8 cellular contexts compared by ENCODE assay signal in the genomic region with DNA sequence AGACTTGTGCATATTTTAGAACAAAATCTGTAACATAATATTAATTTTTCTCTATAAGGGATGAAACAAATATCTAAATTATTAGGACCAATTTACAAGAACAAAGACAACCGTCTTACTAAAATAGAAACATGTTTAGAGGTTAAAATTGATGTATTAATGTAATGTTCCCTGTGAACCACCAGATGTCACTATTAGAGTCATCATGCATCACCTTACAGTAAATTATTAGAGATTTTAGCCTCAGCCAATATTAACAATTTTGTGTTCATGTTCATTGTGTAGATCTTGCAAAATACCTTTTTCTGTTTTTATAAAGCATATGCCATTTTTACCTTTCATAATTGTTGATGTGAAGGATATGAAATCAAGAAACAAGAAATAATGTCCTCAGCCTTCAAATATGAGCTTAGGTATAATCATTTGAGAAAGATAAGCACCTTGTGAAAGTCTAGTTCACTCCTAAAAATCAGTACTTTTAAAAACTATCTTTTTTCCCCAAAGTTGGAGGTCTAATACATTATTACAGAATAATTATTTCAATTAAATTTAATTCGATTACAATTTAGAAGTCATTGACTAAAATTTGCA.
A peak's percentile ranks its signal among the peaks of the same experiment; 100 is the strongest.
DNase-seq lines count a peak whose midpoint lies in the region; TF ChIP-seq lines count a peak whose summit lies in the region.

No MANE protein-coding gene starts in this region.

- no peak overlapping the region for H2BK12ac ChIP-seq in H9 (ENCODE audit: insufficient read length, low read depth, low read length)

- no peaks in the 10 kb centered on the region for H3K9me3 ChIP-seq in H9 (ENCODE audit: control insufficient read depth, low read depth, low read length)

- no peak overlapping the region for H3K27ac ChIP-seq in H9 (ENCODE audit: insufficient read length, low read depth, low read length)

- H3K56ac ChIP-seq in H9 (ENCODE audit: insufficient read length, low read depth, low read length) = no peak overlapping the region

- TF ChIP-seq CTCF in H9 (conservative IDR thresholded peaks at IDR 0.05) (peak; percentile 76), endothelial cell (IDR thresholded peaks at IDR 0.05; ENCODE audit: unreplicated experiment) (peak; percentile 72)

- no peak overlapping the region for H2AFZ ChIP-seq in H9 (ENCODE audit: low read length)

- no peaks in the 10 kb centered on the region for H3K23me2 ChIP-seq in H9 (ENCODE audit: insufficient read length, low read depth, low read length, poor library complexity, severe bottlenecking)

- H3K23ac ChIP-seq in H9 (ENCODE audit: insufficient read length, low read depth, low read length) = no peak overlapping the region

- H4K91ac ChIP-seq in H9 (ENCODE audit: insufficient read length, low read depth, low read length) = no peak overlapping the region

- H3K4me3 Mint-ChIP-seq in H9 (no peak overlapping the region), endothelial cell (ENCODE audit: unreplicated experiment) (no peak overlapping the region)

- no peak overlapping the region for H2BK15ac ChIP-seq in H9 (ENCODE audit: low read depth, low read length)

- H3K79me1 ChIP-seq in H9 (ENCODE audit: insufficient read depth, low read depth, low read length, poor library complexity, severe bottlenecking) = no peaks in the 10 kb centered on the region

- H3K4ac ChIP-seq in H9 (ENCODE audit: low read depth, low read length) = no peak overlapping the region

- DNase-seq in ELR (ENCODE audit: low read depth) = peak; percentile 50
- DNase-seq in H9 = no peak
- DNase-seq in NCI-H2227 (lab: John Stamatoyannopoulos, UW; ENCODE audit: unreplicated experiment) = peak; percentile 44
- no peak for DNase-seq in endothelial cell (ENCODE audit: low spot score)
- peak; percentile 52 for DNase-seq in superior temporal gyrus (ENCODE audit: extremely low spot score)
- no peak for DNase-seq in NCI-H774 (lab: John Stamatoyannopoulos, UW)
- no peak for DNase-seq in nucleus accumbens (lab: John Stamatoyannopoulos, UW)
- DNase-seq in hepatic stellate cell (ENCODE audit: low spot score) = no peak

- H3K27ac Mint-ChIP-seq in H9 (no peak overlapping the region), endothelial cell (ENCODE audit: unreplicated experiment) (no peak overlapping the region)

- no peak overlapping the region for H3K9ac ChIP-seq in H9 (ENCODE audit: extremely low read depth, insufficient read length, low read length)

- H3K36me3 Mint-ChIP-seq in H9 (ENCODE audit: insufficient read depth in 1 of 3, low read depth in 3 of 3) (no peaks in the 10 kb centered on the region), endothelial cell (ENCODE audit: low read depth, unreplicated experiment) (no peaks in the 10 kb centered on the region)

- H3K18ac ChIP-seq in H9 (ENCODE audit: insufficient read length, low read depth, low read length) = no peak overlapping the region

- no peaks in the 10 kb centered on the region for H3K27me3 ChIP-seq in H9 (ENCODE audit: insufficient read depth, low read length)

- no peak overlapping the region for H4K8ac ChIP-seq in H9 (replicated peaks; ENCODE audit: insufficient read length, low read depth, low read length)

- H3T11ph ChIP-seq in H9 (ENCODE audit: low read length) = no peak overlapping the region

- no peak overlapping the region for H3K14ac ChIP-seq in H9 (ENCODE audit: insufficient read depth, low read length)

- no peaks in the 10 kb centered on the region for H4K20me1 ChIP-seq in H9 (ENCODE audit: control insufficient read depth, insufficient read depth, insufficient read length)

- H3K79me2 ChIP-seq in H9 (ENCODE audit: insufficient read depth, low read length) = no peaks in the 10 kb centered on the region

- no peak overlapping the region for H3K4me2 ChIP-seq in H9 (ENCODE audit: insufficient read depth, insufficient read length, low read length)

- H2BK20ac ChIP-seq in H9 (ENCODE audit: low read depth, low read length, poor library complexity, severe bottlenecking) = no peak overlapping the region

- H2AK5ac ChIP-seq in H9 (ENCODE audit: insufficient read length, low read length) = no peak overlapping the region

- H3K4me1 Mint-ChIP-seq in H9 = peaks cover 12 to 16% of the 10 kb centered on the region in 2 experiments
- peaks cover 10% of the 10 kb centered on the region for H3K4me1 Mint-ChIP-seq in endothelial cell (ENCODE audit: unreplicated experiment)

- H3K9me3 Mint-ChIP-seq in H9 = no peaks in the 10 kb centered on the region
- H3K9me3 Mint-ChIP-seq in endothelial cell (ENCODE audit: unreplicated experiment) = no peaks in the 10 kb centered on the region

- no peak overlapping the region for H4K5ac ChIP-seq in H9 (ENCODE audit: insufficient read length, low read depth, low read length)

- no peaks in the 10 kb centered on the region for H3K27me3 Mint-ChIP-seq in H9 (ENCODE audit: low read depth)
- H3K27me3 Mint-ChIP-seq in endothelial cell (ENCODE audit: unreplicated experiment) = no peaks in the 10 kb centered on the region

- no CpG with 5 or more reads among the region's 2 CpGs for WGBS in H9 (ENCODE audit: extremely low coverage, insufficient read length, low lambda C conversion rate)

- H2BK120ac ChIP-seq in H9 (ENCODE audit: low read depth, low read length, poor library complexity, severe bottlenecking) = no peak overlapping the region

- no peaks in the 10 kb centered on the region for H3K4me1 ChIP-seq in H9 (ENCODE audit: insufficient read depth, low read length)

- no peak overlapping the region for H2BK5ac ChIP-seq in H9 (ENCODE audit: insufficient read length, low read length)

Comparison
In these comparisons a context has a peak if more than half of its experiments do, and no peak if none do; other contexts are left out.
1. DNase-seq: peak in ELR (single experiment), NCI-H2227 (single experiment) and superior temporal gyrus (single experiment); none in H9 (single experiment), endothelial cell (single experiment), NCI-H774 (single experiment), nucleus accumbens (0 of 56) and hepatic stellate cell (single experiment).